ENCODE assay signal across 9 cellular contexts in the genomic region with DNA sequence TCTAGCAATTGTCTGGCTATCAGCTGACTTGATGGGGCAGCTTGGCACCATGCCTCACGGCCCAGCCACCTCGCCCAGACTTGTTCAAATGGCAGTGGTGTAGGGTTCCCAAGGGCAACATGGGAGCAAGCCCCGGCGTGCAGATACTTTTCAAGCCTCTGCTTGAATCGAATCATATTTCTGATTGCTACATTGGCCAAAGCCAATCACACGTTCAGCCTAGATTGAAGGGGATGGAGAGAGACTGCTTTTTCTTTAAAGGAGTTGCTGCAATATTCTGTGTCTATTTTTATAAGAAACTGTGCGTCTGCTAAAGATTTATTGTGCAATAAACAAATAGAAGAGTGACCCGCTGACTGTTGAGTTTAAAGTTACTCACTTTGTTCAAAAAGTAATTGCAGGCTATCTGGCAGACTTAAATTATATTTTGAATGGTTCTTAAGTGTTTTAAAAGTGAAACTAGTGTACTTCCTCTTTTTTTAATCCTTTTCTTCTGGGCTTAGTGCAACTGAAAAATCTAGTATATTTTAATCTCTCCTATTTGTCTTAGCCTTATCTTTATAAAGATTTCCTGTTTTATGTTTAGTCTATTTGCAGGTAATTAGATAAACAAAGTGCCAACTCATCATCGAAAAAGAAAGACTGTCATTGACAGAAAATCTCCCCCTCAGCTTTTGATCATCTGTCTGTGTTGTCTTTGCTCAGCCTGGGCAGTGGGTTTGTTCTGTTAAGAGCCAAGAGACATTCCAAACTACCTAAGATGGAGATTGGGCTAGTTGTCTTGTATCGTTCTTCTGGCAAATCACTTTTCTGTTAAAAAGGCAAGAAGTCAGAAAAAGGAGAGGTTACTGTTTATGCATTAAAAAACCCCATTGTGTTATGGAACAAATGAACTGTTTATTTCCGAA.
DNase-seq lines count a peak whose midpoint lies in the region; ATAC-seq, FAIRE-seq and TF ChIP-seq lines count a peak whose summit lies in the region.
"Had no signal": no experiment of that assay in that cellular context is flagged by ENCODE, and none has a peak within 500 bp of the region (broad histone marks: within the 10 kb centered on the region; RNA-seq: fewer than 3 reads in every experiment).

No MANE protein-coding gene starts in this region.

- H3K27ac Mint-ChIP-seq in astrocyte (ENCODE audit: unreplicated experiment) (no peak overlapping the region), nephron (peak overlapping the region; percentile 7 to 69 (median 32)), endodermal cell (no peak overlapping the region)
- no peak overlapping the region for H3K27ac Mint-ChIP-seq in stimulated activated effector memory CD8-positive, alpha-beta T cell treated with anti-CD3 and anti-CD28 coated beads, Interleukin-12 subunit alpha, Interleukin-12 subunit beta, amount 100 ng/mL, for 72 hours
- H3K27ac Mint-ChIP-seq: activated naive CD8-positive, alpha-beta T cell had no signal

- H3K9me3 ChIP-seq in astrocyte (ENCODE audit: insufficient read depth, low read depth, low read length) (no peaks in the 10 kb centered on the region), endodermal cell (ENCODE audit: control insufficient read depth, low read length) (peaks cover 10% of the 10 kb centered on the region)

- peak; percentile 82 for ATAC-seq in GM21526 (IDR thresholded peaks at IDR 0.05; ENCODE audit: low FRiP score, unreplicated experiment)
- ATAC-seq in stimulated activated effector memory CD8-positive, alpha-beta T cell treated with anti-CD3 and anti-CD28 coated beads, Interleukin-12 subunit alpha, Interleukin-12 subunit beta, amount 100 ng/mL, for 72 hours, result no peak

- TF ChIP-seq CTCF in astrocyte (IDR thresholded peaks at IDR 0.05; ENCODE audit: insufficient read depth, low read depth, low read length) (no peak), nephron (IDR thresholded peaks at IDR 0.05; ENCODE audit: unreplicated experiment in 3 of 3) (no peak), endodermal cell (conservative IDR thresholded peaks at IDR 0.05) (no peak)

- peak overlapping the region; percentile 57 for H3K4me2 ChIP-seq in astrocyte (ENCODE audit: low read length)

- H3K36me3 Mint-ChIP-seq in astrocyte (ENCODE audit: low read depth, unreplicated experiment) (no peaks in the 10 kb centered on the region), nephron (ENCODE audit: low read depth) (peaks cover 22% of the 10 kb centered on the region), endodermal cell (ENCODE audit: low read depth) (no peaks in the 10 kb centered on the region)
- H3K36me3 Mint-ChIP-seq in stimulated activated effector memory CD8-positive, alpha-beta T cell treated with anti-CD3 and anti-CD28 coated beads, Interleukin-12 subunit alpha, Interleukin-12 subunit beta, amount 100 ng/mL, for 72 hours, result no peaks in the 10 kb centered on the region
- H3K36me3 Mint-ChIP-seq: activated naive CD8-positive, alpha-beta T cell had no signal

- no peaks in the 10 kb centered on the region for H3K27me3 ChIP-seq in astrocyte (ENCODE audit: insufficient read depth, low read length)
- H3K27me3 ChIP-seq in endodermal cell (ENCODE audit: control insufficient read depth, insufficient read depth, low read length, poor library complexity, severe bottlenecking), result no peaks in the 10 kb centered on the region

- peak; percentile 12 to 41 for DNase-seq in AML-193 (lab: John Stamatoyannopoulos, UW)
- peak; percentile 77 for DNase-seq in NCI-H1436 (lab: John Stamatoyannopoulos, UW)
- DNase-seq in astrocyte (ENCODE audit: low read depth), result peak; percentile 49
- no peak for DNase-seq in caudate nucleus (lab: John Stamatoyannopoulos, UW)
- DNase-seq in stimulated activated effector memory CD8-positive, alpha-beta T cell treated with anti-CD3 and anti-CD28 coated beads, Interleukin-12 subunit alpha, Interleukin-12 subunit beta, amount 100 ng/mL, for 72 hours (ENCODE audit: low spot score in 2 of 2), result no peak
- DNase-seq in endodermal cell, result no peak

- H3K9ac ChIP-seq in astrocyte (ENCODE audit: low read length), result no peak overlapping the region
- H3K9ac ChIP-seq in endodermal cell (ENCODE audit: extremely low read depth, low read length, poor library complexity, severe bottlenecking), result no peak overlapping the region

- no peaks in the 10 kb centered on the region for H3K36me3 ChIP-seq in astrocyte (ENCODE audit: insufficient read depth, low read length)
- no peaks in the 10 kb centered on the region for H3K36me3 ChIP-seq in endodermal cell (ENCODE audit: control insufficient read depth, insufficient read depth, low read length)

- no peak for FAIRE-seq in astrocyte (lab: Jason Lieb, UNC)

- H3K79me2 ChIP-seq in astrocyte (ENCODE audit: insufficient read depth, low read length), result no peaks in the 10 kb centered on the region

- WGBS in endodermal cell (ENCODE audit: insufficient coverage in 1 of 2, insufficient read length in 1 of 2), 2 experiments, result 90 to 91% methylated on average over 9 to 11 of the region's 11 CpGs

- H3K4me1 ChIP-seq in astrocyte (ENCODE audit: insufficient read depth, low read length) (no peaks in the 10 kb centered on the region), endodermal cell (ENCODE audit: control insufficient read depth, insufficient read depth, low read length) (no peaks in the 10 kb centered on the region)

- H2AFZ ChIP-seq in astrocyte (ENCODE audit: low read depth, low read length), result peak overlapping the region; percentile 9

- no peaks in the 10 kb centered on the region for H3K9me3 Mint-ChIP-seq in astrocyte (ENCODE audit: unreplicated experiment)
- H3K9me3 Mint-ChIP-seq in nephron, result peaks cover 7% of the 10 kb centered on the region
- peaks cover 3% of the 10 kb centered on the region for H3K9me3 Mint-ChIP-seq in stimulated activated effector memory CD8-positive, alpha-beta T cell treated with anti-CD3 and anti-CD28 coated beads, Interleukin-12 subunit alpha, Interleukin-12 subunit beta, amount 100 ng/mL, for 72 hours
- peaks cover 13% of the 10 kb centered on the region for H3K9me3 Mint-ChIP-seq in endodermal cell

- H3K4me3 ChIP-seq in astrocyte (ENCODE audit: insufficient read depth, low read depth, low read length), result no peak overlapping the region
- no peak overlapping the region for H3K4me3 ChIP-seq in endodermal cell (ENCODE audit: low read length)

- H3K27ac ChIP-seq in astrocyte (ENCODE audit: low read depth, low read length), result no peak overlapping the region
- H3K27ac ChIP-seq in caudate nucleus (ENCODE audit: low read depth, low read length), result no peak overlapping the region
- no peak overlapping the region for H3K27ac ChIP-seq in endodermal cell (ENCODE audit: low read depth, low read length)

- H3K4me3 Mint-ChIP-seq in astrocyte (ENCODE audit: unreplicated experiment) (no peak overlapping the region), nephron (peak overlapping the region; percentile 2 to 46 (median 35)), endodermal cell (no peak overlapping the region)
- H3K4me3 Mint-ChIP-seq in stimulated activated effector memory CD8-positive, alpha-beta T cell treated with anti-CD3 and anti-CD28 coated beads, Interleukin-12 subunit alpha, Interleukin-12 subunit beta, amount 100 ng/mL, for 72 hours, result no peak overlapping the region
- H3K4me3 Mint-ChIP-seq: activated naive CD8-positive, alpha-beta T cell had no signal

- H4K20me1 ChIP-seq in astrocyte (ENCODE audit: insufficient read depth, low read length), result no peaks in the 10 kb centered on the region

- H3K4me1 Mint-ChIP-seq in astrocyte (ENCODE audit: low read depth, unreplicated experiment) (peaks cover 4% of the 10 kb centered on the region), nephron (peaks cover 15% of the 10 kb centered on the region), endodermal cell (no peaks in the 10 kb centered on the region)
- H3K4me1 Mint-ChIP-seq in stimulated activated effector memory CD8-positive, alpha-beta T cell treated with anti-CD3 and anti-CD28 coated beads, Interleukin-12 subunit alpha, Interleukin-12 subunit beta, amount 100 ng/mL, for 72 hours, result no peaks in the 10 kb centered on the region

- H3K27me3 Mint-ChIP-seq in astrocyte (ENCODE audit: low read depth, unreplicated experiment), result no peaks in the 10 kb centered on the region
- H3K27me3 Mint-ChIP-seq in nephron (ENCODE audit: low read depth), result no peaks in the 10 kb centered on the region
- no peaks in the 10 kb centered on the region for H3K27me3 Mint-ChIP-seq in endodermal cell (ENCODE audit: insufficient read depth)

Comparison
In these comparisons a context has a peak if more than half of its experiments do, and no peak if none do; other contexts are left out.
1. DNase-seq: peak in AML-193 (2 of 2), NCI-H1436 (single experiment) and astrocyte (single experiment); none in caudate nucleus (0 of 61), stimulated activated effector memory CD8-positive, alpha-beta T cell treated with anti-CD3 and anti-CD28 coated beads, Interleukin-12 subunit alpha, Interleukin-12 subunit beta, amount 100 ng/mL, for 72 hours (0 of 2) and endodermal cell (single experiment).
2. H3K27ac Mint-ChIP-seq: peak in nephron (3 of 3); none in astrocyte (single experiment), stimulated activated effector memory CD8-positive, alpha-beta T cell treated with anti-CD3 and anti-CD28 coated beads, Interleukin-12 subunit alpha, Interleukin-12 subunit beta, amount 100 ng/mL, for 72 hours (single experiment) and endodermal cell (single experiment).
3. H3K4me3 Mint-ChIP-seq: peak in nephron (3 of 3); none in astrocyte (single experiment), stimulated activated effector memory CD8-positive, alpha-beta T cell treated with anti-CD3 and anti-CD28 coated beads, Interleukin-12 subunit alpha, Interleukin-12 subunit beta, amount 100 ng/mL, for 72 hours (single experiment) and endodermal cell (single experiment).